ENCODE assay signal across 1 cellular context in the genomic region with DNA sequence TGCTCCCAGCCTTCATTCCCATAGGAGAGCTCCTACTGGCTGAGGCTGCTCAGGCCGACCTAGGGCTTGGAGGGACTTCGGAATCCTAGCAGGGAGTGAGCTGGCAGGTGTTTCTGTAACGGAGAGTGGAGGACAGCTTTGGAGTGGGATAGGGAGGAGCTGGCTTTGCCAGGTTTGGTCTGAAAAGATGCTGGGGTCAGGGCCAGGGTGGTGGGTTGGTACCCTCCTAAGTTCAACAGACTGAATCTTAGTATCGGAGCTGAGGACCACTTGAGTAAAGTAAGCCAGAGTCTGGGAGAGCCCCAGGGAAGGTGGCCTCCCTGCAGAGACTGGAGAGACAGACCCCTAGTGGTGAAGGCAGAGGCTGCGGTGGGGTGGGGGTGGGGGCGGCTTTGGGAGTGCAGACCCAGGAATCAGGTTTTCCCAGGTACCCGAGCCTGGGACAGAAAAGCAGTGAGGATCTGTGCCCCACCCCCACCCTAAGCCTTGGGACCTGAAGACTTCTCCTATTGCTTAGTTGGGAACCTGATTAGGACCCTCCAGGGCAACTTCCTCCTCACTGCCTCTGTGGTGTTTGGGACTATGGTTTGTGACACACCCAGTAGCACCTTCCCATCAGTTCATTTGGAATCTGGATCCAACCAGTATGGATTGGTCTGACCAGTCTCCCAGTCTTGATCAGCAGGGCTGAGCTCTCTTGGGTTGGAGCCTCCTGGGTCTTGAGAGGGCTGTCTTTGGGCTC.
TF ChIP-seq lines count a peak whose summit lies in the region.

No MANE protein-coding gene starts in this region.

TF ChIP-seq in HepG2, 621 proteins besides CTCF, POLR2A, EP300 and RAD21 (continued from another document and continues in another):
- TF ChIP-seq IKZF4 (CRISPR knock-in tag; IDR thresholded peaks at IDR 0.05; ENCODE audit: borderline replicate concordance, low read depth, not compliant biosample characterization) = peak; percentile 31
- no peak for TF ChIP-seq MYPOP (CRISPR knock-in tag; IDR thresholded peaks at IDR 0.05)
- TF ChIP-seq HNRNPK (IDR thresholded peaks at IDR 0.05; ENCODE audit: low read depth, low read length, poor library complexity, severe bottlenecking) = no peak
- no peak for TF ChIP-seq KLF9 (CRISPR knock-in tag; IDR thresholded peaks at IDR 0.05; ENCODE audit: low read depth)
- TF ChIP-seq ARNT2 (CRISPR knock-in tag; IDR thresholded peaks at IDR 0.05; ENCODE audit: low read depth) = no peak
- no peak for TF ChIP-seq NFYB (CRISPR knock-in tag; IDR thresholded peaks at IDR 0.05)
- no peak for TF ChIP-seq TAF15 (IDR thresholded peaks at IDR 0.05; ENCODE audit: low read depth, low read length, poor library complexity, severe bottlenecking)
- TF ChIP-seq, protein P1, sequence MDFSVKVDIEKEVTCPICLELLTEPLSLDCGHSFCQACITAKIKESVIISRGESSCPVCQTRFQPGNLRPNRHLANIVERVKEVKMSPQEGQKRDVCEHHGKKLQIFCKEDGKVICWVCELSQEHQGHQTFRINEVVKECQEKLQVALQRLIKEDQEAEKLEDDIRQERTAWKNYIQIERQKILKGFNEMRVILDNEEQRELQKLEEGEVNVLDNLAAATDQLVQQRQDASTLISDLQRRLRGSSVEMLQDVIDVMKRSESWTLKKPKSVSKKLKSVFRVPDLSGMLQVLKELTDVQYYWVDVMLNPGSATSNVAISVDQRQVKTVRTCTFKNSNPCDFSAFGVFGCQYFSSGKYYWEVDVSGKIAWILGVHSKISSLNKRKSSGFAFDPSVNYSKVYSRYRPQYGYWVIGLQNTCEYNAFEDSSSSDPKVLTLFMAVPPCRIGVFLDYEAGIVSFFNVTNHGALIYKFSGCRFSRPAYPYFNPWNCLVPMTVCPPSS (IDR thresholded peaks at IDR 0.05) = no peak
- TF ChIP-seq GTF3A (CRISPR knock-in tag; conservative IDR thresholded peaks at IDR 0.05) = no peak
- TF ChIP-seq, protein P2, sequence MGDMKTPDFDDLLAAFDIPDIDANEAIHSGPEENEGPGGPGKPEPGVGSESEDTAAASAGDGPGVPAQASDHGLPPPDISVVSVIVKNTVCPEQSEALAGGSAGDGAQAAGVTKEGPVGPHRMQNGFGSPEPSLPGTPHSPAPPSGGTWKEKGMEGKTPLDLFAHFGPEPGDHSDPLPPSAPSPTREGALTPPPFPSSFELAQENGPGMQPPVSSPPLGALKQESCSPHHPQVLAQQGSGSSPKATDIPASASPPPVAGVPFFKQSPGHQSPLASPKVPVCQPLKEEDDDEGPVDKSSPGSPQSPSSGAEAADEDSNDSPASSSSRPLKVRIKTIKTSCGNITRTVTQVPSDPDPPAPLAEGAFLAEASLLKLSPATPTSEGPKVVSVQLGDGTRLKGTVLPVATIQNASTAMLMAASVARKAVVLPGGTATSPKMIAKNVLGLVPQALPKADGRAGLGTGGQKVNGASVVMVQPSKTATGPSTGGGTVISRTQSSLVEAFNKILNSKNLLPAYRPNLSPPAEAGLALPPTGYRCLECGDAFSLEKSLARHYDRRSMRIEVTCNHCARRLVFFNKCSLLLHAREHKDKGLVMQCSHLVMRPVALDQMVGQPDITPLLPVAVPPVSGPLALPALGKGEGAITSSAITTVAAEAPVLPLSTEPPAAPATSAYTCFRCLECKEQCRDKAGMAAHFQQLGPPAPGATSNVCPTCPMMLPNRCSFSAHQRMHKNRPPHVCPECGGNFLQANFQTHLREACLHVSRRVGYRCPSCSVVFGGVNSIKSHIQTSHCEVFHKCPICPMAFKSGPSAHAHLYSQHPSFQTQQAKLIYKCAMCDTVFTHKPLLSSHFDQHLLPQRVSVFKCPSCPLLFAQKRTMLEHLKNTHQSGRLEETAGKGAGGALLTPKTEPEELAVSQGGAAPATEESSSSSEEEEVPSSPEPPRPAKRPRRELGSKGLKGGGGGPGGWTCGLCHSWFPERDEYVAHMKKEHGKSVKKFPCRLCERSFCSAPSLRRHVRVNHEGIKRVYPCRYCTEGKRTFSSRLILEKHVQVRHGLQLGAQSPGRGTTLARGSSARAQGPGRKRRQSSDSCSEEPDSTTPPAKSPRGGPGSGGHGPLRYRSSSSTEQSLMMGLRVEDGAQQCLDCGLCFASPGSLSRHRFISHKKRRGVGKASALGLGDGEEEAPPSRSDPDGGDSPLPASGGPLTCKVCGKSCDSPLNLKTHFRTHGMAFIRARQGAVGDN (CRISPR knock-in tag; IDR thresholded peaks at IDR 0.05) = peak; percentile 42; the same call in 1 of the 2 replicates
- no peak for TF ChIP-seq ZNF282 (IDR thresholded peaks at IDR 0.05; ENCODE audit: partially characterized antibody)
- no peak for TF ChIP-seq ZNF879 (CRISPR knock-in tag; IDR thresholded peaks at IDR 0.05)
- TF ChIP-seq TCF12 (IDR thresholded peaks at IDR 0.05) = no peak
- no peak for TF ChIP-seq TCF12 (CRISPR knock-in tag; IDR thresholded peaks at IDR 0.05)
- TF ChIP-seq, protein P3, sequence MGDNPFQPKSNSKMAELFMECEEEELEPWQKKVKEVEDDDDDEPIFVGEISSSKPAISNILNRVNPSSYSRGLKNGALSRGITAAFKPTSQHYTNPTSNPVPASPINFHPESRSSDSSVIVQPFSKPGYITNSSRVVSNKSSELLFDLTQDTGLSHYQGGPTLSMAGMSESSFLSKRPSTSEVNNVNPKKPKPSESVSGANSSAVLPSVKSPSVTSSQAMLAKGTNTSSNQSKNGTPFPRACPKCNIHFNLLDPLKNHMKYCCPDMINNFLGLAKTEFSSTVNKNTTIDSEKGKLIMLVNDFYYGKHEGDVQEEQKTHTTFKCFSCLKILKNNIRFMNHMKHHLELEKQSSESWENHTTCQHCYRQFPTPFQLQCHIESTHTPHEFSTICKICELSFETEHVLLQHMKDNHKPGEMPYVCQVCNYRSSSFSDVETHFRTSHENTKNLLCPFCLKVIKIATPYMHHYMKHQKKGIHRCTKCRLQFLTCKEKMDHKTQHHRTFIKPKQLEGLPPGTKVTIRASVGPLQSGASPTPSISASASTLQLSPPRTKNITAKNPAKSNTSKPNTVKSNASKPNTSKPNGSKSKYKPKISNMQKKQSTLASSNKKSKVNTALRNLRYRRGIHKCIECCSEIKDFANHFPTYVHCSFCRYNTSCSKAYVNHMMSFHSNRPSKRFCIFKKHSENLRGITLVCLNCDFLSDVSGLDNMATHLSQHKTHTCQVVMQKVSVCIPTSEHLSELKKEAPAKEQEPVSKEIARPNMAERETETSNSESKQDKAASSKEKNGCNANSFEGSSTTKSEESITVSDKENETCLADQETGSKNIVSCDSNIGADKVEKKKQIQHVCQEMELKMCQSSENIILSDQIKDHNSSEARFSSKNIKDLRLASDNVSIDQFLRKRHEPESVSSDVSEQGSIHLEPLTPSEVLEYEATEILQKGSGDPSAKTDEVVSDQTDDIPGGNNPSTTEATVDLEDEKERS (CRISPR knock-in tag; IDR thresholded peaks at IDR 0.05) = 0 out of 2 replicates have a peak, but pooled peaks have one; percentile 7
- no peak for TF ChIP-seq HNRNPLL (IDR thresholded peaks at IDR 0.05; ENCODE audit: low read depth, low read length, poor library complexity, severe bottlenecking)
- TF ChIP-seq ZNF749 (CRISPR knock-in tag; IDR thresholded peaks at IDR 0.05; ENCODE audit: borderline replicate concordance) = no peak
- no peak for TF ChIP-seq ZNF414 (CRISPR knock-in tag; IDR thresholded peaks at IDR 0.05)
- TF ChIP-seq SNAPC2 (CRISPR knock-in tag; IDR thresholded peaks at IDR 0.05) = peak; percentile 32; the same call in 1 of the 2 replicates
- TF ChIP-seq ZNF614 (CRISPR knock-in tag; IDR thresholded peaks at IDR 0.05; ENCODE audit: borderline replicate concordance) = no peak
- TF ChIP-seq ZBTB44 (CRISPR knock-in tag; IDR thresholded peaks at IDR 0.05) = no peak
- TF ChIP-seq ZNF75D (CRISPR knock-in tag; IDR thresholded peaks at IDR 0.05; ENCODE audit: borderline replicate concordance) = no peak
- TF ChIP-seq ZNF354B (CRISPR knock-in tag; IDR thresholded peaks at IDR 0.05) = 0 out of 2 replicates have a peak, but pooled peaks have one; percentile 31
- no peak for TF ChIP-seq ZNF318 (CRISPR knock-in tag; IDR thresholded peaks at IDR 0.05)
- 0 out of 2 replicates have a peak, but pooled peaks have one; percentile 42 for TF ChIP-seq AKAP8 (CRISPR knock-in tag; IDR thresholded peaks at IDR 0.05)
- no peak for TF ChIP-seq MEIS1 (CRISPR knock-in tag; IDR thresholded peaks at IDR 0.05; ENCODE audit: borderline replicate concordance)
- TF ChIP-seq, protein P4, sequence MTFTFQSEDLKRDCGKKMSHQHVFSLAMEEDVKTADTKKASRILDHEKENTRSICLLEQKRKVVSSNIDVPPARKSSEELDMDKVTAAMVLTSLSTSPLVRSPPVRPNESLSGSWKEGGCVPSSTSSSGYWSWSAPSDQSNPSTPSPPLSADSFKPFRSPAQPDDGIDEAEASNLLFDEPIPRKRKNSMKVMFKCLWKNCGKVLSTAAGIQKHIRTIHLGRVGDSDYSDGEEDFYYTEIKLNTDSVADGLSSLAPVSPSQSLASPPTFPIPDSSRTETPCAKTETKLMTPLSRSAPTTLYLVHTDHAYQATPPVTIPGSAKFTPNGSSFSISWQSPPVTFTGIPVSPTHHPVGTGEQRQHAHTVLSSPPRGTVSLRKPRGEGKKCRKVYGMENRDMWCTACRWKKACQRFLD (CRISPR knock-in tag; IDR thresholded peaks at IDR 0.05; ENCODE audit: borderline replicate concordance) = no peak
- no peak for TF ChIP-seq NFE2L1 (CRISPR knock-in tag; IDR thresholded peaks at IDR 0.05; ENCODE audit: borderline replicate concordance)
- TF ChIP-seq REPIN1 (CRISPR knock-in tag; IDR thresholded peaks at IDR 0.05; ENCODE audit: borderline replicate concordance, low read depth) = no peak
- TF ChIP-seq SUZ12 (IDR thresholded peaks at IDR 0.05; ENCODE audit: low read depth, low read length) = no peak
- TF ChIP-seq ZNF33A (CRISPR knock-in tag; IDR thresholded peaks at IDR 0.05; ENCODE audit: borderline replicate concordance) = no peak
- TF ChIP-seq NR1H2 (CRISPR knock-in tag; IDR thresholded peaks at IDR 0.05; ENCODE audit: borderline replicate concordance, low read depth) = no peak
